1 cellular context compared by ENCODE assay signal in genomic region chr16:12758670-12759558, GRCh38.
TF ChIP-seq lines count a peak whose summit lies in the region.

No MANE protein-coding gene starts in this region.

TF ChIP-seq in HepG2, 621 proteins besides CTCF, POLR2A, EP300 and RAD21 (continued from another document):
- TF ChIP-seq HMGXB4 (CRISPR knock-in tag; IDR thresholded peaks at IDR 0.05; ENCODE audit: borderline replicate concordance in 1 of 2, low read depth in 1 of 2) (no peak), ZNF333 (CRISPR knock-in tag; IDR thresholded peaks at IDR 0.05; ENCODE audit: borderline replicate concordance) (no peak), ARHGAP35 (CRISPR knock-in tag; IDR thresholded peaks at IDR 0.05; ENCODE audit: borderline replicate concordance) (no peak), ZFY (CRISPR knock-in tag; IDR thresholded peaks at IDR 0.05) (peak; percentile 42), SP4 (CRISPR knock-in tag; IDR thresholded peaks at IDR 0.05) (no peak), HDAC1 (CRISPR knock-in tag; IDR thresholded peaks at IDR 0.05) (peak; percentile 51; the same call in 1 of the 2 replicates), ZNF883 (CRISPR knock-in tag; IDR thresholded peaks at IDR 0.05; ENCODE audit: not compliant biosample characterization) (no peak)
- TF ChIP-seq, protein P1, sequence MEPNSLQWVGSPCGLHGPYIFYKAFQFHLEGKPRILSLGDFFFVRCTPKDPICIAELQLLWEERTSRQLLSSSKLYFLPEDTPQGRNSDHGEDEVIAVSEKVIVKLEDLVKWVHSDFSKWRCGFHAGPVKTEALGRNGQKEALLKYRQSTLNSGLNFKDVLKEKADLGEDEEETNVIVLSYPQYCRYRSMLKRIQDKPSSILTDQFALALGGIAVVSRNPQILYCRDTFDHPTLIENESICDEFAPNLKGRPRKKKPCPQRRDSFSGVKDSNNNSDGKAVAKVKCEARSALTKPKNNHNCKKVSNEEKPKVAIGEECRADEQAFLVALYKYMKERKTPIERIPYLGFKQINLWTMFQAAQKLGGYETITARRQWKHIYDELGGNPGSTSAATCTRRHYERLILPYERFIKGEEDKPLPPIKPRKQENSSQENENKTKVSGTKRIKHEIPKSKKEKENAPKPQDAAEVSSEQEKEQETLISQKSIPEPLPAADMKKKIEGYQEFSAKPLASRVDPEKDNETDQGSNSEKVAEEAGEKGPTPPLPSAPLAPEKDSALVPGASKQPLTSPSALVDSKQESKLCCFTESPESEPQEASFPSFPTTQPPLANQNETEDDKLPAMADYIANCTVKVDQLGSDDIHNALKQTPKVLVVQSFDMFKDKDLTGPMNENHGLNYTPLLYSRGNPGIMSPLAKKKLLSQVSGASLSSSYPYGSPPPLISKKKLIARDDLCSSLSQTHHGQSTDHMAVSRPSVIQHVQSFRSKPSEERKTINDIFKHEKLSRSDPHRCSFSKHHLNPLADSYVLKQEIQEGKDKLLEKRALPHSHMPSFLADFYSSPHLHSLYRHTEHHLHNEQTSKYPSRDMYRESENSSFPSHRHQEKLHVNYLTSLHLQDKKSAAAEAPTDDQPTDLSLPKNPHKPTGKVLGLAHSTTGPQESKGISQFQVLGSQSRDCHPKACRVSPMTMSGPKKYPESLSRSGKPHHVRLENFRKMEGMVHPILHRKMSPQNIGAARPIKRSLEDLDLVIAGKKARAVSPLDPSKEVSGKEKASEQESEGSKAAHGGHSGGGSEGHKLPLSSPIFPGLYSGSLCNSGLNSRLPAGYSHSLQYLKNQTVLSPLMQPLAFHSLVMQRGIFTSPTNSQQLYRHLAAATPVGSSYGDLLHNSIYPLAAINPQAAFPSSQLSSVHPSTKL (CRISPR knock-in tag; IDR thresholded peaks at IDR 0.05) = 0 out of 2 replicates have a peak, but pooled peaks have one; percentile 20
- TF ChIP-seq, protein P2, sequence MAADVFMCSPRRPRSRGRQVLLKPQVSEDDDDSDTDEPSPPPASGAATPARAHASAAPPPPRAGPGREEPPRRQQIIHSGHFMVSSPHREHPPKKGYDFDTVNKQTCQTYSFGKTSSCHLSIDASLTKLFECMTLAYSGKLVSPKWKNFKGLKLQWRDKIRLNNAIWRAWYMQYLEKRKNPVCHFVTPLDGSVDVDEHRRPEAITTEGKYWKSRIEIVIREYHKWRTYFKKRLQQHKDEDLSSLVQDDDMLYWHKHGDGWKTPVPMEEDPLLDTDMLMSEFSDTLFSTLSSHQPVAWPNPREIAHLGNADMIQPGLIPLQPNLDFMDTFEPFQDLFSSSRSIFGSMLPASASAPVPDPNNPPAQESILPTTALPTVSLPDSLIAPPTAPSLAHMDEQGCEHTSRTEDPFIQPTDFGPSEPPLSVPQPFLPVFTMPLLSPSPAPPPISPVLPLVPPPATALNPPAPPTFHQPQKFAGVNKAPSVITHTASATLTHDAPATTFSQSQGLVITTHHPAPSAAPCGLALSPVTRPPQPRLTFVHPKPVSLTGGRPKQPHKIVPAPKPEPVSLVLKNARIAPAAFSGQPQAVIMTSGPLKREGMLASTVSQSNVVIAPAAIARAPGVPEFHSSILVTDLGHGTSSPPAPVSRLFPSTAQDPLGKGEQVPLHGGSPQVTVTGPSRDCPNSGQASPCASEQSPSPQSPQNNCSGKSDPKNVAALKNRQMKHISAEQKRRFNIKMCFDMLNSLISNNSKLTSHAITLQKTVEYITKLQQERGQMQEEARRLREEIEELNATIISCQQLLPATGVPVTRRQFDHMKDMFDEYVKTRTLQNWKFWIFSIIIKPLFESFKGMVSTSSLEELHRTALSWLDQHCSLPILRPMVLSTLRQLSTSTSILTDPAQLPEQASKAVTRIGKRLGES (CRISPR knock-in tag; IDR thresholded peaks at IDR 0.05; ENCODE audit: borderline replicate concordance) = no peak
- TF ChIP-seq, protein P3, sequence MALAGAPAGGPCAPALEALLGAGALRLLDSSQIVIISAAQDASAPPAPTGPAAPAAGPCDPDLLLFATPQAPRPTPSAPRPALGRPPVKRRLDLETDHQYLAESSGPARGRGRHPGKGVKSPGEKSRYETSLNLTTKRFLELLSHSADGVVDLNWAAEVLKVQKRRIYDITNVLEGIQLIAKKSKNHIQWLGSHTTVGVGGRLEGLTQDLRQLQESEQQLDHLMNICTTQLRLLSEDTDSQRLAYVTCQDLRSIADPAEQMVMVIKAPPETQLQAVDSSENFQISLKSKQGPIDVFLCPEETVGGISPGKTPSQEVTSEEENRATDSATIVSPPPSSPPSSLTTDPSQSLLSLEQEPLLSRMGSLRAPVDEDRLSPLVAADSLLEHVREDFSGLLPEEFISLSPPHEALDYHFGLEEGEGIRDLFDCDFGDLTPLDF (CRISPR knock-in tag; IDR thresholded peaks at IDR 0.05) = 0 out of 2 replicates have a peak, but pooled peaks have one; percentile 25
